In genomic region chr16:29729116-29729521, GRCh38 we compare ENCODE assay signal across 8 cellular contexts.
DNase-seq lines count a peak whose midpoint lies in the region; ATAC-seq and TF ChIP-seq lines count a peak whose summit lies in the region.

No MANE protein-coding gene starts in this region.

- H3K27me3 ChIP-seq in DND-41 (ENCODE audit: insufficient read depth, low read length, poor library complexity) (no peaks in the 10 kb centered on the region), tibial artery (peaks cover 0 to 26% of the 10 kb centered on the region in 2 donors)

- H3K4me1 ChIP-seq in DND-41 (ENCODE audit: insufficient read depth, low read length) = no peaks in the 10 kb centered on the region
- H3K4me1 ChIP-seq in tibial artery = no peaks in the 10 kb centered on the region

- H3K4me2 ChIP-seq in DND-41 (ENCODE audit: insufficient read depth, low read length) = no peak overlapping the region

- H3K4me3 ChIP-seq in DND-41 (ENCODE audit: low read depth in 1 of 2, low read length in 2 of 2) (no peak overlapping the region), LNCaP clone FGC (ENCODE audit: low read depth, low read length) (no peak overlapping the region), tibial artery (no peak overlapping the region)

- H4K20me1 ChIP-seq in DND-41 (ENCODE audit: insufficient read depth, low read length) = no peaks in the 10 kb centered on the region

- H3K9ac ChIP-seq in DND-41 (ENCODE audit: low read depth, low read length) = no peak overlapping the region

- ATAC-seq in DND-41 (ENCODE audit: insufficient read depth, low read depth) = no peak
- ATAC-seq in GM21786 (IDR thresholded peaks at IDR 0.05; ENCODE audit: unreplicated experiment) = no peak

- no peak for DNase-seq in DND-41
- peak; percentile 6 for DNase-seq in LNCaP clone FGC (ENCODE audit: low read depth)
- DNase-seq in iPS-NIHi7 (ENCODE audit: extremely low spot score) = peak; percentile 59
- no peak for DNase-seq in tibial artery
- no peak for DNase-seq in activated CD4-positive, alpha-beta T cell treated with anti-CD3 and anti-CD28 coated beads for 48 hours
- no peak for DNase-seq in stimulated activated CD4-positive, alpha-beta T cell treated with anti-CD3 and anti-CD28 coated beads, Interleukin-2, amount 100 ng/mL, for 24 hours

- intact Hi-C loops in tibial artery (cut with DNase I; ENCODE audit: low total_unique reads) = no loop called here

- TF ChIP-seq CTCF in DND-41 (IDR thresholded peaks at IDR 0.05; ENCODE audit: borderline replicate concordance, extremely low read depth, low read length, poor library complexity, severe bottlenecking) = peak; percentile 61
- peak; percentile 59 for TF ChIP-seq CTCF in LNCaP clone FGC (IDR thresholded peaks at IDR 0.05; ENCODE audit: control insufficient read depth, extremely low read depth, insufficient read depth)
- peak; percentile 52 for TF ChIP-seq CTCF in VCaP (conservative IDR thresholded peaks at IDR 0.05)
- peak; percentile 32 to 35 for TF ChIP-seq CTCF in tibial artery (IDR thresholded peaks at IDR 0.05)

- H3K9me3 ChIP-seq in DND-41 (ENCODE audit: insufficient read depth, low read length, severe bottlenecking) (no peaks in the 10 kb centered on the region), tibial artery (no peaks in the 10 kb centered on the region)

- H3K36me3 ChIP-seq in DND-41 (ENCODE audit: insufficient read depth, low read length) (no peaks in the 10 kb centered on the region), tibial artery (no peaks in the 10 kb centered on the region)

- no peak overlapping the region for H2AFZ ChIP-seq in DND-41 (ENCODE audit: low read depth, low read length)

- no peaks in the 10 kb centered on the region for H3K79me2 ChIP-seq in DND-41 (ENCODE audit: insufficient read depth, low read length)

- no peak overlapping the region for H3K27ac ChIP-seq in DND-41 (ENCODE audit: low read length)
- H3K27ac ChIP-seq in VCaP = peak overlapping the region; percentile 5; the same call in 1 of the 2 replicates
- H3K27ac ChIP-seq in tibial artery = no peak overlapping the region

Comparison
In these comparisons a context has a peak if more than half of its experiments do, and no peak if none do; other contexts are left out.
1. DNase-seq: peak in LNCaP clone FGC (single experiment) and iPS-NIHi7 (single experiment); none in DND-41 (single experiment), tibial artery (0 of 2), activated CD4-positive, alpha-beta T cell treated with anti-CD3 and anti-CD28 coated beads for 48 hours (single experiment) and stimulated activated CD4-positive, alpha-beta T cell treated with anti-CD3 and anti-CD28 coated beads, Interleukin-2, amount 100 ng/mL, for 24 hours (0 of 2).
2. Peak in every context shown above with its lines, with median percentiles within 50 percentile points of each other: CTCF ChIP-seq.